In genomic region chr16:14111713-14112538, GRCh38 we compare ENCODE assay signal across 9 cellular contexts. TPM values are rescaled to one million over a fixed set of nuclear protein-coding genes. Genes with fewer than 3 reads are reported as not detected.
DNase-seq lines count a peak whose midpoint lies in the region; ATAC-seq and TF ChIP-seq lines count a peak whose summit lies in the region.
"Had no signal": no experiment of that assay in that cellular context is flagged by ENCODE, and none has a peak within 500 bp of the region (broad histone marks: within the 10 kb centered on the region; RNA-seq: fewer than 3 reads in every experiment).

No MANE protein-coding gene starts in this region.

- H3K9me3 Mint-ChIP-seq in activated CD8-positive, alpha-beta T cell treated with anti-CD3 and anti-CD28 coated beads for 36 hours, result no peaks in the 10 kb centered on the region

- no peak overlapping the region for H3K4me3 Mint-ChIP-seq in activated CD8-positive, alpha-beta T cell treated with anti-CD3 and anti-CD28 coated beads for 36 hours

- H3K4me3 ChIP-seq in body of pancreas (no peak overlapping the region), thyroid gland (replicated peaks in 1 of 3) (no peak overlapping the region)

- no peaks in the 10 kb centered on the region for H3K9me3 ChIP-seq in body of pancreas
- no peaks in the 10 kb centered on the region for H3K9me3 ChIP-seq in thyroid gland

- no peak for ATAC-seq in body of pancreas
- ATAC-seq in activated CD8-positive, alpha-beta T cell treated with anti-CD3 and anti-CD28 coated beads for 36 hours, result no peak
- no peak for ATAC-seq in HG02840 (IDR thresholded peaks at IDR 0.05; ENCODE audit: low FRiP score, unreplicated experiment)

- H3K36me3 Mint-ChIP-seq in activated CD8-positive, alpha-beta T cell treated with anti-CD3 and anti-CD28 coated beads for 36 hours (ENCODE audit: low read depth), result no peaks in the 10 kb centered on the region

- peaks cover 36% of the 10 kb centered on the region for H3K4me1 ChIP-seq in body of pancreas
- peaks cover 32 to 59% of the 10 kb centered on the region in 2 donors for H3K4me1 ChIP-seq in thyroid gland

- CTCF ChIA-PET in activated CD8-positive, alpha-beta T cell treated with anti-CD3 and anti-CD28 coated beads for 36 hours (lab: Charles Lee), result interaction anchor here (1.3 to 1.4 kb wide), 2 partner anchors 14 to 192 kb away, joined by 4 to 5 read pairs; partner anchors contain the start of gene ERCC4

- no peak for TF ChIP-seq CTCF in body of pancreas (IDR thresholded peaks at IDR 0.05)
- TF ChIP-seq CTCF in thyroid gland (IDR thresholded peaks at IDR 0.05), result no peak
- no peak for TF ChIP-seq CTCF in activated CD8-positive, alpha-beta T cell treated with anti-CD3 and anti-CD28 coated beads for 36 hours (IDR thresholded peaks at IDR 0.05)

- H3K27me3 Mint-ChIP-seq in activated CD8-positive, alpha-beta T cell treated with anti-CD3 and anti-CD28 coated beads for 36 hours, result no peaks in the 10 kb centered on the region

- H3K27ac ChIP-seq in body of pancreas (peak overlapping the region in 2 of 4 donors; percentile 0 to 4), thyroid gland (peak overlapping the region; percentile 18 to 64 (median 56))

- POLR2A ChIA-PET in activated CD8-positive, alpha-beta T cell treated with anti-CD3 and anti-CD28 coated beads for 36 hours (lab: Charles Lee), result interaction anchor here (0.6 kb wide), 1 partner anchor 39 kb away, joined by 3 read pairs; no protein-coding TSS in a partner anchor

- H3K27me3 ChIP-seq in body of pancreas, result no peaks in the 10 kb centered on the region
- H3K27me3 ChIP-seq in thyroid gland, result no peaks in the 10 kb centered on the region

- no peak overlapping the region for H3K27ac Mint-ChIP-seq in activated CD8-positive, alpha-beta T cell treated with anti-CD3 and anti-CD28 coated beads for 36 hours

- peak; percentile 57 for DNase-seq in NCI-H1092 treated with DMSO at 0.1 percent for 48 hours (lab: John Stamatoyannopoulos, UW)
- peak; percentile 31 to 69 (median 52) for DNase-seq in body of pancreas
- peak; percentile 32 for DNase-seq in inferior parietal cortex (ENCODE audit: extremely low spot score)
- peak; percentile 84 to 88 for DNase-seq in thyroid gland
- no peak for DNase-seq in hepatic stellate cell (ENCODE audit: low spot score)
- DNase-seq in activated CD8-positive, alpha-beta T cell treated with anti-CD3 and anti-CD28 coated beads for 36 hours, result no peak
- DNase-seq: amniotic stem cell, OCI-M1 had no signal

- H3K4me1 Mint-ChIP-seq in activated CD8-positive, alpha-beta T cell treated with anti-CD3 and anti-CD28 coated beads for 36 hours (ENCODE audit: low read depth), result peaks cover 31% of the 10 kb centered on the region

- 68 to 80% methylated on average over 14 of the region's 14 CpGs for WGBS in body of pancreas, 2 donors
- 69% methylated on average over 14 of the region's 14 CpGs for WGBS in thyroid gland, 2 donors

- H3K36me3 ChIP-seq in body of pancreas (replicated peaks in 1 of 2; ENCODE audit: insufficient read depth in 1 of 2, low read depth in 2 of 2), result no peaks in the 10 kb centered on the region
- H3K36me3 ChIP-seq in thyroid gland, result no peaks in the 10 kb centered on the region

- intact Hi-C loops in body of pancreas (cut with DNase I), result no loop called here
- intact Hi-C loops in thyroid gland (cut with DNase I), result no loop called here
- intact Hi-C loops in activated CD8-positive, alpha-beta T cell treated with anti-CD3 and anti-CD28 coated beads for 36 hours (cut with micrococcal nuclease), result no loop called here

- TF ChIP-seq POLR2A in body of pancreas (IDR thresholded peaks at IDR 0.05) (no peak), thyroid gland (IDR thresholded peaks at IDR 0.05) (no peak)

RNA-seq across cellular contexts. Expression of gene MRTFB, which starts 40.8 kb away (rescaled TPM):
- total RNA-seq in body of pancreas, result 10 to 100 TPM; 39.2 to 46.8 TPM
- total RNA-seq in thyroid gland, result 100 to 1,000 TPM in 1 of 4 donors, 10 to 100 TPM in 3; 51.2 to 131 (median 74.0) TPM
- total RNA-seq in activated CD8-positive, alpha-beta T cell treated with anti-CD3 and anti-CD28 coated beads for 36 hours, result 10 to 100 TPM; 10.3 to 12.0 TPM

Comparison
In these comparisons a context has a peak if more than half of its experiments do, and no peak if none do; other contexts are left out.
1. DNase-seq: peak in NCI-H1092 treated with DMSO at 0.1 percent for 48 hours (single experiment), body of pancreas (4 of 4), inferior parietal cortex (single experiment) and thyroid gland (2 of 2); none in hepatic stellate cell (single experiment) and activated CD8-positive, alpha-beta T cell treated with anti-CD3 and anti-CD28 coated beads for 36 hours (single experiment).